In the genomic region with DNA sequence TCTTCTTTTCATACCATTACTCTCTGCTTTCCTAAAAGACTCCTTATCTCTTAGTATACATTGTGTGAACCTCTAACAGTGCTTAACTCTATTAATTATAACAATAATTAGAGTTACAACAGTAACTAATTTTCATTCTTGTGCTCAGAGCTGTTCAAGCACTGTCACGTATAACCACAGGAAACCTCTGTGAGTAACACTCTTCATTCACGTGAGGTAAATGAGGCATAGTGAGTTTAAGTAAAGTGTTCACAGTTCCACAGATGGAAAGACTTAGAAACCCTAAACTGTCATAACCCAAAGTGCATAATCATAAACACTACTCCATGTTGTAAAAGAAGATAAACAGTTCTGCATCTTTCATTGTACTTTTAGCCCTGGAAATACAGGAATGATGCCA, we compare ENCODE assay signal across 30 cellular contexts.
"Had no signal": no experiment of that assay in that cellular context is flagged by ENCODE, and none has a peak within 500 bp of the region (broad histone marks: within the 10 kb centered on the region; RNA-seq: fewer than 3 reads in every experiment).

No MANE protein-coding gene starts in this region.

- H3K4me1 ChIP-seq: adrenal gland, body of pancreas had no signal

- H3K27me3 ChIP-seq: adrenal gland, body of pancreas, cardiac muscle cell had no signal

- H3K4me3 ChIP-seq: adrenal gland, body of pancreas, cardiac muscle cell, SK-N-MC had no signal

- H3K27ac ChIP-seq: adrenal gland, body of pancreas, cardiac muscle cell, SK-N-MC, VCaP had no signal

- ATAC-seq: activated CD8-positive, alpha-beta T cell treated with anti-CD3 and anti-CD28 coated beads for 36 hours; activated T-cell treated with anti-CD3 and anti-CD28 coated beads, Interleukin-2, amount 50 U/mL, for 72 hours; body of pancreas; Panc1; Right ventricle myocardium inferior; T-cell had no signal

- H3K9me3 ChIP-seq: adrenal gland, body of pancreas had no signal

- DNase-seq: activated CD4-positive, CD25-positive, alpha-beta regulatory T cell; activated CD8-positive, alpha-beta memory T cell treated with anti-CD3 and anti-CD28 coated beads, Interleukin-2, amount 50 U/mL, for 4 hours; activated CD8-positive, alpha-beta T cell treated with anti-CD3 and anti-CD28 coated beads for 36 hours; activated naive CD4-positive, alpha-beta T cell treated with anti-CD3 and anti-CD28 coated beads, Interleukin-2, amount 50 U/mL, for 16 hours; activated naive CD8-positive, alpha-beta T cell treated with anti-CD3 and anti-CD28 coated beads, Interleukin-2, amount 10 ng/mL, durations not matched to agents 7 days and 5 days; activated T-cell treated with anti-CD3 and anti-CD28 coated beads, Interleukin-2, amount 50 U/mL, for 72 hours; adrenal gland; anterior cingulate cortex; body of pancreas; KG1; NCI-H1092 treated with DMSO at 0.1 percent for 48 hours; NCI-H1436; NCI-H1694 treated with DMSO at 0.1 percent for 48 hours; NCI-H2029 treated with DMSO at 0.1 percent for 48 hours; NCI-H345; NCI-H510A; NCI-H526 treated with DMSO at 0.1 percent for 48 hours; NCI-H82; NK-92 treated with Interleukin-12 subunit alpha and Interleukin-12 subunit beta, amount 100 ng/mL, for 24 hours; OCI-M1; RPMI8226; T-cell; T-helper 2 cell; T1000 had no signal

- FAIRE-seq: TTC549 had no signal

- H3K36me3 ChIP-seq: adrenal gland, cardiac muscle cell had no signal
